In genomic region chr1:54275349-54275748, GRCh38 we compare ENCODE assay signal across 10 cellular contexts.
A peak's percentile ranks its signal among the peaks of the same experiment; 100 is the strongest.
DNase-seq lines count a peak whose midpoint lies in the region; ATAC-seq, FAIRE-seq and TF ChIP-seq lines count a peak whose summit lies in the region.
"Had no signal": no experiment of that assay in that cellular context is flagged by ENCODE, and none has a peak within 500 bp of the region (broad histone marks: within the 10 kb centered on the region; RNA-seq: fewer than 3 reads in every experiment).

No MANE protein-coding gene starts in this region.

- H3K4me1 ChIP-seq in BLaER1, result peaks cover 36% of the 10 kb centered on the region

- peak; percentile 64 for ATAC-seq in omental fat pad (ENCODE audit: low FRiP score)
- no peak for ATAC-seq in GM18519 (IDR thresholded peaks at IDR 0.05; ENCODE audit: low FRiP score, unreplicated experiment)

- FAIRE-seq in GM19239 (lab: Jason Lieb, UNC), result no peak
- FAIRE-seq: colon, RCC 7860 had no signal

- no peaks in the 10 kb centered on the region for H3K27me3 ChIP-seq in BLaER1

- H4K20me1 ChIP-seq in BLaER1, result peaks cover 78% of the 10 kb centered on the region

- TF ChIP-seq CTCF in WI38 (IDR thresholded peaks at IDR 0.05; ENCODE audit: low read depth, low read length) (peak; percentile 12; the same call in 1 of the 2 replicates), foreskin fibroblast (IDR thresholded peaks at IDR 0.05; ENCODE audit: low read depth, low read length) (peak; percentile 20), omental fat pad (IDR thresholded peaks at IDR 0.05) (no peak), GM13976 (IDR thresholded peaks at IDR 0.05; ENCODE audit: borderline replicate concordance, control extremely low read depth, extremely low read depth, insufficient read depth, missing control alignments) (no peak)

- peaks cover 60% of the 10 kb centered on the region for H3K36me3 ChIP-seq in BLaER1

- H3K4me2 ChIP-seq in BLaER1, result 0 out of 2 replicates have a peak overlapping the region, but pooled peaks have one; percentile 1

- H3K9me3 ChIP-seq in BLaER1, result no peaks in the 10 kb centered on the region

- H3K27ac ChIP-seq in BLaER1, result 0 out of 2 replicates have a peak overlapping the region, but pooled peaks have one; percentile 44

- no peak overlapping the region for H3K4me3 ChIP-seq in BLaER1
- no peak overlapping the region for H3K4me3 ChIP-seq in WI38 (ENCODE audit: low read depth, low read length)
- H3K4me3 ChIP-seq in foreskin fibroblast (ENCODE audit: low read depth in 1 of 2, low read length in 2 of 2), result no peak overlapping the region

- in situ Hi-C loops in GM13976 (cut with MboI; ENCODE audit: low sequenced_read_pairs, unreplicated experiment), result no loop called here

- 0 out of 2 replicates have a peak overlapping the region, but pooled peaks have one; percentile 24 for H3K9ac ChIP-seq in BLaER1

- peak; percentile 74 to 80 for DNase-seq in foreskin fibroblast
- no peak for DNase-seq in omental fat pad (ENCODE audit: low spot score)
- no peak for DNase-seq in GM13976 (ENCODE audit: low spot score)
- DNase-seq in GM19239 (ENCODE audit: insufficient read length, low spot score), result no peak
- no peak for DNase-seq in COR-L47 (lab: John Stamatoyannopoulos, UW)

Comparison
In these comparisons a context has a peak if more than half of its experiments do, and no peak if none do; other contexts are left out.
1. CTCF ChIP-seq: peak in WI38 (single experiment) and foreskin fibroblast (single experiment); none in omental fat pad (0 of 3) and GM13976 (single experiment).
2. DNase-seq: peak in foreskin fibroblast (2 of 2); none in omental fat pad (single experiment), GM13976 (single experiment), GM19239 (single experiment) and COR-L47 (single experiment).